In genomic region chr1:203969846-203970245, GRCh38 we compare ENCODE assay signal across 7 cellular contexts.
"Had no signal": no experiment of that assay in that cellular context is flagged by ENCODE, and none has a peak within 500 bp of the region (broad histone marks: within the 10 kb centered on the region; RNA-seq: fewer than 3 reads in every experiment).

No MANE protein-coding gene starts in this region.

- DNase-seq: IMR-90, KBM-7, KG1 had no signal

- H3K4me2 ChIP-seq: KMS-11 had no signal

- H3K27ac ChIP-seq: HL-60, KMS-11 had no signal

- H3K9ac ChIP-seq: KMS-11 had no signal

- ATAC-seq: HepG2, K562 had no signal

- H3K4me3 ChIP-seq: K562 had no signal
